Comparison of ENCODE assay signal across 22 cellular contexts in genomic region chr1:87204441-87204840, GRCh38.
"Had no signal": no experiment of that assay in that cellular context is flagged by ENCODE, and none has a peak within 500 bp of the region (broad histone marks: within the 10 kb centered on the region; RNA-seq: fewer than 3 reads in every experiment).

No MANE protein-coding gene starts in this region.

- H3K36me3 Mint-ChIP-seq: activated naive CD4-positive, alpha-beta T cell treated with anti-CD3 and anti-CD28 coated beads, Interleukin-2, amount 50 U/mL, for 24 hours; mesothelial cell of epicardium had no signal

- H3K4me1 ChIP-seq: ascending aorta, lower lobe of right lung, tibial nerve, uterus had no signal

- H3K9me3 Mint-ChIP-seq: activated naive CD4-positive, alpha-beta T cell treated with anti-CD3 and anti-CD28 coated beads, Interleukin-2, amount 50 U/mL, for 24 hours; activated T-cell treated with anti-CD3 and anti-CD28 coated beads, Interleukin-2, amount 50 U/mL, for 4 hours; effector memory CD8-positive, alpha-beta T cell; mesothelial cell of epicardium; nephron; T-helper 1 cell treated with Interleukin-12 subunit alpha and Interleukin-12 subunit beta and Interleukin-4 antibody, amounts not matched to agents 30 μg/mL and 1 μg/mL, for 36 hours had no signal

- ATAC-seq: activated T-cell treated with anti-CD3 and anti-CD28 coated beads, Interleukin-2, amount 50 U/mL, for 4 hours; effector memory CD8-positive, alpha-beta T cell had no signal

- H3K27ac Mint-ChIP-seq: activated naive CD4-positive, alpha-beta T cell treated with anti-CD3 and anti-CD28 coated beads, Interleukin-2, amount 50 U/mL, for 24 hours; effector memory CD8-positive, alpha-beta T cell; mesothelial cell of epicardium; T-helper 1 cell treated with Interleukin-12 subunit alpha and Interleukin-12 subunit beta and Interleukin-4 antibody, amounts not matched to agents 30 μg/mL and 1 μg/mL, for 36 hours had no signal

- H3K36me3 ChIP-seq: ascending aorta, lower lobe of right lung, tibial nerve, uterus had no signal

- DNase-seq: activated CD4-positive, alpha-beta T cell treated with anti-CD3 and anti-CD28 coated beads, Interleukin-2, amount 50 U/mL, for 1 hour; activated CD8-positive, alpha-beta memory T cell treated with anti-CD3 and anti-CD28 coated beads, Interleukin-2, amount 50 U/mL, for 4 hours; activated effector memory CD4-positive, alpha-beta T cell treated with Interleukin-2 at 50 U/mL for 16 hours; activated T-cell treated with anti-CD3 and anti-CD28 coated beads, Interleukin-2, amount 50 U/mL, for 4 hours; dermis blood vessel endothelial cell; effector memory CD8-positive, alpha-beta T cell; foreskin melanocyte; glutamatergic neuron; hippocampal formation; islet precursor cell; lower lobe of right lung; stimulated activated CD4-positive, alpha-beta T cell treated with anti-CD3 and anti-CD28 coated beads, Interleukin-12 subunit alpha, Interleukin-12 subunit beta, amount 100 ng/mL, for 4 hours; stimulated activated CD4-positive, alpha-beta T cell treated with anti-CD3 and anti-CD28 coated beads, Interleukin-1b, Interleukin-23, amount 100 ng/mL, for 48 hours; stimulated activated naive CD4-positive, alpha-beta T cell treated with Interleukin-2 at 50 U/mL for 16 hours; substantia nigra; uterus had no signal

- H3K4me3 ChIP-seq: ascending aorta, lower lobe of right lung, tibial nerve, uterus had no signal

- H3K27ac ChIP-seq: lower lobe of right lung, tibial nerve, uterus had no signal

- H3K27me3 ChIP-seq: ascending aorta, tibial nerve, uterus had no signal

- H3K4me3 Mint-ChIP-seq: activated naive CD4-positive, alpha-beta T cell treated with anti-CD3 and anti-CD28 coated beads, Interleukin-2, amount 50 U/mL, for 24 hours; activated T-cell treated with anti-CD3 and anti-CD28 coated beads, Interleukin-2, amount 50 U/mL, for 4 hours; effector memory CD8-positive, alpha-beta T cell; mesothelial cell of epicardium; nephron; T-helper 1 cell treated with Interleukin-12 subunit alpha and Interleukin-12 subunit beta and Interleukin-4 antibody, amounts not matched to agents 30 μg/mL and 1 μg/mL, for 36 hours had no signal

- H3K9me3 ChIP-seq: ascending aorta, lower lobe of right lung, tibial nerve, uterus had no signal
